Comparison of ENCODE assay signal across 19 cellular contexts in the genomic region with DNA sequence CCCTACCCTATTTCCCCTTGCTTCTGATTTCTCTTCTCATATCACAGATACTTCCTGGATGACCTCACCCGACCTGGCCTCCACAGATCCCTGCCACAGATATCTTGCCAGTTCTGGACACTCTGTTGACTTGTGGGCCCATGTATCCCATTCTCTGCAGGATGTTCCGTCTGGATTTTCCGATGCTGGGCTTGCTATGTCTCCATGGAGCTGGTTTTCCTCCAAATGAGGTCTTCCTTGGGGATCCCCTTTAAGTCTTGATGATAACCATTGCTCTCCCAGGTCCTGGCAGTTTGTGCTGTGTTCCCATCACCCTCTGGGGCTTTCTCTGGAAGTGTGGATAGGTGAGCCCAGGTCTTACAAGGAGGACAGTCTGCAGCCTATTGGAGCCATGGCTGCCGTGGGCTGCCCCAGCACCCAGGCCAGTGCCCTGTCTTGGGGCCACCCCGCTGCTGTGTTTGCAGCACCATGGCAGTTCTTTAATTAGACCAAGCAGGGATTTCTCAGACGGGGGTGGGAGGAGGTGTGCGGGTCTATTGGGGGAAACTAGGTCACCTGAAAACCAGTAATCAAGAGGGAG. TPM values are rescaled to one million over a fixed set of nuclear protein-coding genes. Genes with fewer than 3 reads are reported as not detected.
DNase-seq lines count a peak whose midpoint lies in the region; ATAC-seq and TF ChIP-seq lines count a peak whose summit lies in the region.
"Had no signal": no experiment of that assay in that cellular context is flagged by ENCODE, and none has a peak within 500 bp of the region (broad histone marks: within the 10 kb centered on the region; RNA-seq: fewer than 3 reads in every experiment).

No MANE protein-coding gene starts in this region.

- H3F3A ChIP-seq in PC-3 (ENCODE audit: low read length, unreplicated experiment): no peaks in the 10 kb centered on the region

- no peak for TF ChIP-seq CTCF in GM13976 (IDR thresholded peaks at IDR 0.05; ENCODE audit: borderline replicate concordance, control extremely low read depth, extremely low read depth, insufficient read depth, missing control alignments)
- no peak for TF ChIP-seq CTCF in PC-3 (conservative IDR thresholded peaks at IDR 0.05; ENCODE audit: low read depth, low read length)

- peaks cover 97% of the 10 kb centered on the region for H3K4me1 Mint-ChIP-seq in activated T-cell treated with anti-CD3 and anti-CD28 coated beads, Interleukin-2, amount 50 U/mL, for 72 hours (ENCODE audit: low read depth)
- peaks cover 74% of the 10 kb centered on the region for H3K4me1 Mint-ChIP-seq in T-helper 17 cell
- peaks cover 64 to 98% of the 10 kb centered on the region in 2 donors for H3K4me1 Mint-ChIP-seq in stimulated activated naive B cell treated with anti-CD40 and anti-IgM and Interleukin-4, amounts not matched to agents 10 μg/mL and 1 μg/mL and 100 μg/mL, for 72 hours

- H3K27me3 ChIP-seq in PC-3 (ENCODE audit: low read length): peaks cover 12% of the 10 kb centered on the region
- H3K27me3 ChIP-seq: ovary had no signal

- H3K79me2 ChIP-seq in PC-3 (ENCODE audit: low read length): no peaks in the 10 kb centered on the region

- no peak for DNase-seq in activated T-cell treated with anti-CD3 and anti-CD28 coated beads, Interleukin-2, amount 50 U/mL, for 72 hours
- DNase-seq in activated T-cell treated with anti-CD3 and anti-CD28 coated beads, Interleukin-2, amount 50 U/mL, for 1 hour: no peak
- DNase-seq in T-helper 17 cell: no peak
- peak; percentile 49 for DNase-seq in dermis blood vessel endothelial cell
- DNase-seq in stimulated activated naive B cell treated with anti-CD40 and anti-IgM and Interleukin-4, amounts not matched to agents 10 μg/mL and 1 μg/mL and 100 μg/mL, for 72 hours: no peak
- DNase-seq in GM13976 (ENCODE audit: low spot score): no peak
- DNase-seq in PC-3: no peak
- DNase-seq in NCI-H748 treated with DMSO at 0.1 percent for 48 hours (lab: John Stamatoyannopoulos, UW): no peak
- DNase-seq: activated gamma-delta T cell treated with Interleukin-2 at 50 U/mL for 16 hours; brain microvascular endothelial cell; effector CD8-positive, alpha-beta T cell; mucosa of descending colon; NCI-H1694; NCI-H226; ovary; SHP77 treated with DMSO at 0.1 percent for 48 hours; T1000 had no signal

- POLR2A ChIA-PET in PC-3 (lab: Charles Lee; ENCODE audit: unreplicated experiment): no interaction called here

- H3K36me3 Mint-ChIP-seq in activated T-cell treated with anti-CD3 and anti-CD28 coated beads, Interleukin-2, amount 50 U/mL, for 72 hours (ENCODE audit: insufficient read depth in 2 of 2): peaks cover 8 to 30% of the 10 kb centered on the region in 2 donors
- H3K36me3 Mint-ChIP-seq in T-helper 17 cell (ENCODE audit: low read depth): peaks cover 4% of the 10 kb centered on the region
- H3K36me3 Mint-ChIP-seq in stimulated activated naive B cell treated with anti-CD40 and anti-IgM and Interleukin-4, amounts not matched to agents 10 μg/mL and 1 μg/mL and 100 μg/mL, for 72 hours: peaks cover 48 to 73% of the 10 kb centered on the region in 2 donors

- in situ Hi-C loops in GM13976 (cut with MboI; ENCODE audit: low sequenced_read_pairs, unreplicated experiment): no loop called here

- no peak overlapping the region for H3K27ac ChIP-seq in PC-3 (ENCODE audit: low read length)
- H3K27ac ChIP-seq: brain microvascular endothelial cell, ovary had no signal

- peak overlapping the region in 1 of 2 donors; percentile 7 for H3K4me3 Mint-ChIP-seq in activated T-cell treated with anti-CD3 and anti-CD28 coated beads, Interleukin-2, amount 50 U/mL, for 72 hours
- H3K4me3 Mint-ChIP-seq in T-helper 17 cell: no peak overlapping the region
- no peak overlapping the region for H3K4me3 Mint-ChIP-seq in stimulated activated naive B cell treated with anti-CD40 and anti-IgM and Interleukin-4, amounts not matched to agents 10 μg/mL and 1 μg/mL and 100 μg/mL, for 72 hours

- H4K20me1 ChIP-seq in PC-3 (ENCODE audit: low read length): no peaks in the 10 kb centered on the region

- peaks cover 13% of the 10 kb centered on the region; the same call in 1 of the 2 replicates for H3K4me1 ChIP-seq in PC-3 (ENCODE audit: insufficient read depth, low read length)

- no peak overlapping the region for H3K4me2 ChIP-seq in PC-3 (ENCODE audit: low read length)

- no peaks in the 10 kb centered on the region for H3K36me3 ChIP-seq in PC-3 (ENCODE audit: low read depth, low read length)
- H3K36me3 ChIP-seq: brain microvascular endothelial cell, ovary had no signal

- no peaks in the 10 kb centered on the region for H3K9me2 ChIP-seq in PC-3 (replicated peaks; ENCODE audit: low read length)

- no peaks in the 10 kb centered on the region for H3K9me3 ChIP-seq in T-helper 17 cell (ENCODE audit: control insufficient read depth, low read length, poor library complexity, severe bottlenecking)
- no peaks in the 10 kb centered on the region for H3K9me3 ChIP-seq in PC-3 (ENCODE audit: low read length)
- H3K9me3 ChIP-seq: mucosa of descending colon, ovary had no signal

- no peaks in the 10 kb centered on the region for H3K9me3 Mint-ChIP-seq in activated T-cell treated with anti-CD3 and anti-CD28 coated beads, Interleukin-2, amount 50 U/mL, for 72 hours
- no peaks in the 10 kb centered on the region for H3K9me3 Mint-ChIP-seq in stimulated activated naive B cell treated with anti-CD40 and anti-IgM and Interleukin-4, amounts not matched to agents 10 μg/mL and 1 μg/mL and 100 μg/mL, for 72 hours

- BruUV-seq in PC-3 (replicated peaks; lab: Mats Ljungman, UMichigan): no TSS peak

- no peaks in the 10 kb centered on the region for H3K27me3 Mint-ChIP-seq in activated T-cell treated with anti-CD3 and anti-CD28 coated beads, Interleukin-2, amount 50 U/mL, for 72 hours (ENCODE audit: low read depth)
- no peaks in the 10 kb centered on the region for H3K27me3 Mint-ChIP-seq in T-helper 17 cell
- no peaks in the 10 kb centered on the region for H3K27me3 Mint-ChIP-seq in stimulated activated naive B cell treated with anti-CD40 and anti-IgM and Interleukin-4, amounts not matched to agents 10 μg/mL and 1 μg/mL and 100 μg/mL, for 72 hours

- intact Hi-C loops in PC-3 (cut with micrococcal nuclease): no loop called here

- H3K9ac ChIP-seq in PC-3 (ENCODE audit: low read length): no peak overlapping the region

- peak overlapping the region; percentile 70 for H3K27ac Mint-ChIP-seq in activated T-cell treated with anti-CD3 and anti-CD28 coated beads, Interleukin-2, amount 50 U/mL, for 72 hours
- peak overlapping the region; percentile 87 for H3K27ac Mint-ChIP-seq in T-helper 17 cell
- H3K27ac Mint-ChIP-seq in stimulated activated naive B cell treated with anti-CD40 and anti-IgM and Interleukin-4, amounts not matched to agents 10 μg/mL and 1 μg/mL and 100 μg/mL, for 72 hours: peak overlapping the region; percentile 79

- no peak for ATAC-seq in activated T-cell treated with anti-CD3 and anti-CD28 coated beads, Interleukin-2, amount 50 U/mL, for 72 hours (replicated peaks in 1 of 2)
- no peak for ATAC-seq in T-helper 17 cell
- ATAC-seq in stimulated activated naive B cell treated with anti-CD40 and anti-IgM and Interleukin-4, amounts not matched to agents 10 μg/mL and 1 μg/mL and 100 μg/mL, for 72 hours (replicated peaks): no peak
- no peak for ATAC-seq in PC-3
- ATAC-seq: mucosa of descending colon had no signal

- H3K4me3 ChIP-seq in PC-3 (ENCODE audit: low read length): no peak overlapping the region
- H3K4me3 ChIP-seq: mucosa of descending colon, ovary, skin epidermis had no signal

- H2AFZ ChIP-seq in PC-3 (ENCODE audit: low read length): no peak overlapping the region

- CTCF ChIA-PET in PC-3 (lab: Charles Lee): no interaction called here

RNA-seq across cellular contexts. Expression of gene PPP1R16B, which starts 23.9 kb away (rescaled TPM):
- 100 to 1,000 TPM; 143 to 184 TPM for total RNA-seq in activated T-cell treated with anti-CD3 and anti-CD28 coated beads, Interleukin-2, amount 50 U/mL, for 72 hours
- total RNA-seq in T-helper 17 cell (10 to 100 TPM; 45.6 to 60.9 TPM), dermis blood vessel endothelial cell (247 and 304 TPM in 2 replicates), PC-3 (2014; rRNA removed) (0.04 and 0.12 TPM in 2 replicates)
- total RNA-seq: HT-29 had no signal

Comparison
In these comparisons a context has a peak if more than half of its experiments do, and no peak if none do; other contexts are left out.
1. RNA of gene PPP1R16B, which starts 23.9 kb away (total RNA-seq): 247 to 304 TPM in dermis blood vessel endothelial cell, 143 to 184 TPM in activated T-cell treated with anti-CD3 and anti-CD28 coated beads, Interleukin-2, amount 50 U/mL, for 72 hours and 45.6 to 60.9 TPM in T-helper 17 cell; 0.04 to 0.12 TPM in PC-3; every median in the first group is over 10 times any median in the second.
2. Peak in every context shown above with its lines, with median percentiles within 50 percentile points of each other: H3K27ac Mint-ChIP-seq.